Comparison of ENCODE assay signal across 21 cellular contexts in genomic region chr2:220478305-220479058, GRCh38.
DNase-seq lines count a peak whose midpoint lies in the region; ATAC-seq, FAIRE-seq and TF ChIP-seq lines count a peak whose summit lies in the region.
"Had no signal": no experiment of that assay in that cellular context is flagged by ENCODE, and none has a peak within 500 bp of the region (broad histone marks: within the 10 kb centered on the region; RNA-seq: fewer than 3 reads in every experiment).

No MANE protein-coding gene starts in this region.

- FAIRE-seq in keratinocyte (lab: Jason Lieb, UNC) = peak; percentile 63
- FAIRE-seq: HTR-8/SVneo had no signal

- H3K4me2 ChIP-seq in keratinocyte (ENCODE audit: control insufficient read depth, extremely low read depth, insufficient read depth, low read depth, low read length) = no peak overlapping the region

- no peak overlapping the region for H3K9ac ChIP-seq in keratinocyte (ENCODE audit: control insufficient read depth, extremely low read depth, insufficient read depth, low read length)

- H3K36me3 ChIP-seq in keratinocyte (ENCODE audit: control insufficient read depth in 2 of 2, extremely low read depth in 1 of 2, insufficient read depth in 2 of 2, low read length in 2 of 2) = no peaks in the 10 kb centered on the region

- no peaks in the 10 kb centered on the region for H3K27me3 ChIP-seq in right cardiac atrium (ENCODE audit: control insufficient read depth, insufficient read depth)
- H3K27me3 ChIP-seq in keratinocyte (ENCODE audit: control insufficient read depth, extremely low read depth, insufficient read depth, low read length) = no peaks in the 10 kb centered on the region

- H2AFZ ChIP-seq in keratinocyte (ENCODE audit: control insufficient read depth, low read length) = peak overlapping the region; percentile 27

- no peak for DNase-seq in right cardiac atrium
- no peak for DNase-seq in Right ventricle myocardium superior
- peak; percentile 83 for DNase-seq in NCI-H526 treated with DMSO at 0.1 percent for 48 hours (lab: John Stamatoyannopoulos, UW)
- DNase-seq in keratinocyte (ENCODE audit: low read depth, low spot score) = no peak
- no peak for DNase-seq in ACHN
- no peak for DNase-seq in NCI-H2171 treated with DMSO at 0.1 percent for 48 hours (lab: John Stamatoyannopoulos, UW)
- DNase-seq: C1 segment of cervical spinal cord; DND-41; H9; Kasumi-1; MM.1S; NCI-H1092 treated with DMSO at 0.1 percent for 48 hours; NCI-H2081 treated with DMSO at 0.1 percent for 48 hours; NCI-H69; NK-92 treated with Interleukin-12 subunit alpha and Interleukin-12 subunit beta, amount 100 ng/mL, for 24 hours; SHP77; T-cell had no signal

- intact Hi-C loops in right cardiac atrium (cut with DNase I) (no loop called here), Right ventricle myocardium superior (cut with DNase I) (no loop called here)

- 57% methylated on average over 4 of the region's 4 CpGs for WGBS in right cardiac atrium

- H3K4me3 ChIP-seq in right cardiac atrium (ENCODE audit: low read length) = no peak overlapping the region
- H3K4me3 ChIP-seq in keratinocyte (ENCODE audit: control insufficient read depth in 2 of 3, extremely low read depth in 1 of 3, insufficient read depth in 2 of 3, low read depth in 1 of 3, low read length in 3 of 3) = no peak overlapping the region

- no peaks in the 10 kb centered on the region for H4K20me1 ChIP-seq in keratinocyte (ENCODE audit: control insufficient read depth, extremely low read depth, insufficient read depth, low read length)

- dilution Hi-C loops in keratinocyte (cut with MboI; ENCODE audit: extremely low pct_ligation_motif_present, low sequenced_read_pairs) = no loop called here

- no peaks in the 10 kb centered on the region for H3K9me3 ChIP-seq in right cardiac atrium (ENCODE audit: control insufficient read depth, low read length)
- H3K9me3 ChIP-seq in keratinocyte (ENCODE audit: control insufficient read depth, low read depth, low read length) = no peaks in the 10 kb centered on the region

- H3K27ac ChIP-seq in right cardiac atrium (ENCODE audit: low read length) (no peak overlapping the region), keratinocyte (ENCODE audit: control insufficient read depth, insufficient read depth, low read length) (no peak overlapping the region)
- H3K27ac ChIP-seq: HL-60 had no signal

- no peaks in the 10 kb centered on the region for H3K9me1 ChIP-seq in keratinocyte (ENCODE audit: control insufficient read depth, extremely low read depth, insufficient read depth, low read length)

- H3K79me2 ChIP-seq in keratinocyte (ENCODE audit: control insufficient read depth, insufficient read depth, low read length) = no peaks in the 10 kb centered on the region

- no peak for TF ChIP-seq CTCF in keratinocyte (optimal IDR thresholded peaks at IDR 0.05 in 1 of 3, IDR thresholded peaks at IDR 0.05 in 1 of 3, conservative IDR thresholded peaks at IDR 0.05 in 1 of 3; ENCODE audit: extremely low read depth in 1 of 3, insufficient read depth in 2 of 3, low read length in 3 of 3)

- peak; percentile 74 to 90 for ATAC-seq in right cardiac atrium
- ATAC-seq in Right ventricle myocardium superior (ENCODE audit: poor library complexity) = no peak
- ATAC-seq in GM21786 (IDR thresholded peaks at IDR 0.05; ENCODE audit: unreplicated experiment) = no peak
- ATAC-seq: SK-N-SH treated with all-trans-retinoic acid at 6 μM for 48 hours, T-cell had no signal

- no peaks in the 10 kb centered on the region for H3K4me1 ChIP-seq in right cardiac atrium (ENCODE audit: control insufficient read depth, insufficient read depth, low read length)
- H3K4me1 ChIP-seq in keratinocyte (ENCODE audit: control insufficient read depth, extremely low read depth, insufficient read depth, low read length) = peaks cover 4% of the 10 kb centered on the region

- in situ Hi-C loops in ACHN (cut with HindIII; ENCODE audit: low pct_ligation_motif_present, low pct_unique_long_range_greater_than_20kb, low sequenced_read_pairs) = no loop called here

Comparison
In these comparisons a context has a peak if more than half of its experiments do, and no peak if none do; other contexts are left out.
1. ATAC-seq: peak in right cardiac atrium (2 of 2); none in Right ventricle myocardium superior (single experiment) and GM21786 (single experiment).